In the genomic region with DNA sequence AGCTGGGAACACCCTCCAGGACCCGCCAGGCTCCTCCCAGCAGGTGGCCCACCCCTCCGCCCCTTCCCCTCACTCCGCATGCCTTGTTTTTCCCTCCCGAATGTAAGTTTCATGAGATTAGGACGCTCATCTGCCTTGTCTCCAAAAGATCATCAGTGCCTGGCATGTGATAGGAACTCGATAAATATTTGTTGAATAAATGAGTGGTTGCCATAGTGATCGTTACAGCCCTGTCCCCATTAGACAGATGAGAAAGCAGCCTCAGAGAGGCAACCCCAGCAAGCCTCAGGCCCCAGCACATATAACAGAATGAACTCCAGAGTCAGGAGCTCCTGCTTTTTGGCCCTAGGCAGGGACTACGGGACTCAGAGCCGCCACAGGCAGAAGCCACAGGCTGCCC, we compare ENCODE assay signal across 9 cellular contexts. TPM values are rescaled to one million over a fixed set of nuclear protein-coding genes. Genes with fewer than 3 reads are reported as not detected.
DNase-seq lines count a peak whose midpoint lies in the region; ATAC-seq, FAIRE-seq and TF ChIP-seq lines count a peak whose summit lies in the region.
"Had no signal": no experiment of that assay in that cellular context is flagged by ENCODE, and none has a peak within 500 bp of the region (broad histone marks: within the 10 kb centered on the region; RNA-seq: fewer than 3 reads in every experiment).

No MANE protein-coding gene starts in this region.

- 61% methylated on average over 9 of the region's 9 CpGs for WGBS in right cardiac atrium

- H2AFZ ChIP-seq in astrocyte (ENCODE audit: low read depth, low read length), result no peak overlapping the region

- peak overlapping the region; percentile 34 for H3K27ac ChIP-seq in right cardiac atrium (ENCODE audit: low read length)
- peak overlapping the region; percentile 88 for H3K27ac ChIP-seq in astrocyte (ENCODE audit: low read depth, low read length)
- H3K27ac ChIP-seq in vagina, result peak overlapping the region; percentile 96

- TF ChIP-seq CTCF in astrocyte (IDR thresholded peaks at IDR 0.05; ENCODE audit: insufficient read depth, low read depth, low read length) (no peak), vagina (IDR thresholded peaks at IDR 0.05) (no peak)

- no peak for DNase-seq in right cardiac atrium
- DNase-seq in cardiac septum (ENCODE audit: low spot score), result no peak
- DNase-seq in astrocyte (ENCODE audit: low read depth), result no peak
- no peak for DNase-seq in vagina (ENCODE audit: extremely low spot score in 2 of 2)
- no peak for DNase-seq in stimulated activated CD4-positive, alpha-beta T cell treated with anti-CD3 and anti-CD28 coated beads, Interleukin-2, amount 100 ng/mL, for 24 hours
- no peak for DNase-seq in kidney glomerular epithelial cell (lab: John Stamatoyannopoulos, UW)
- DNase-seq: activated CD8-positive, alpha-beta memory T cell treated with anti-CD3 and anti-CD28 coated beads, Interleukin-2, amount 10 ng/mL, durations not matched to agents 7 days and 5 days had no signal

- H3K4me1 Mint-ChIP-seq in astrocyte (ENCODE audit: low read depth, unreplicated experiment), result peaks cover 38% of the 10 kb centered on the region

- no peak overlapping the region for H3K4me3 Mint-ChIP-seq in astrocyte (ENCODE audit: unreplicated experiment)

- H4K20me1 ChIP-seq in astrocyte (ENCODE audit: insufficient read depth, low read length), result peaks cover 13% of the 10 kb centered on the region

- no peak for FAIRE-seq in astrocyte (lab: Jason Lieb, UNC)

- H3K9me3 ChIP-seq in right cardiac atrium (ENCODE audit: control insufficient read depth, low read length), result no peaks in the 10 kb centered on the region
- H3K9me3 ChIP-seq in astrocyte (ENCODE audit: insufficient read depth, low read depth, low read length), result no peaks in the 10 kb centered on the region
- no peaks in the 10 kb centered on the region for H3K9me3 ChIP-seq in mucosa of stomach (ENCODE audit: control insufficient read depth, low read length)
- no peaks in the 10 kb centered on the region for H3K9me3 ChIP-seq in vagina

- H3K36me3 ChIP-seq in astrocyte (ENCODE audit: insufficient read depth, low read length), result peaks cover 4% of the 10 kb centered on the region
- H3K36me3 ChIP-seq in mucosa of stomach (ENCODE audit: control insufficient read depth, insufficient read depth, low read length), result no peaks in the 10 kb centered on the region
- peaks cover 0 to 21% of the 10 kb centered on the region in 2 donors for H3K36me3 ChIP-seq in vagina

- peak overlapping the region; percentile 74 for H3K9ac ChIP-seq in astrocyte (ENCODE audit: low read length)
- H3K9ac ChIP-seq in mucosa of stomach (ENCODE audit: low read length), result peak overlapping the region; percentile 64

- no peaks in the 10 kb centered on the region for H3K27me3 ChIP-seq in right cardiac atrium (ENCODE audit: control insufficient read depth, insufficient read depth)
- H3K27me3 ChIP-seq in astrocyte (ENCODE audit: insufficient read depth, low read length), result no peaks in the 10 kb centered on the region
- no peaks in the 10 kb centered on the region for H3K27me3 ChIP-seq in mucosa of stomach (ENCODE audit: control insufficient read depth, insufficient read depth, low read length)
- H3K27me3 ChIP-seq in vagina, result no peaks in the 10 kb centered on the region

- no peak overlapping the region for H3K27ac Mint-ChIP-seq in astrocyte (ENCODE audit: unreplicated experiment)

- no peaks in the 10 kb centered on the region for H3K9me3 Mint-ChIP-seq in astrocyte (ENCODE audit: unreplicated experiment)

- TF ChIP-seq POLR2A in vagina (IDR thresholded peaks at IDR 0.05), result no peak

- H3K27me3 Mint-ChIP-seq in astrocyte (ENCODE audit: low read depth, unreplicated experiment), result no peaks in the 10 kb centered on the region

- intact Hi-C loops in right cardiac atrium (cut with DNase I) (no loop called here), cardiac septum (cut with DNase I) (no loop called here), vagina (cut with DNase I) (no loop called here)

- ATAC-seq in right cardiac atrium (no peak), HG02610 (IDR thresholded peaks at IDR 0.05; ENCODE audit: unreplicated experiment) (no peak)
- ATAC-seq: activated CD8-positive, alpha-beta memory T cell treated with anti-CD3 and anti-CD28 coated beads, Interleukin-2, amount 10 ng/mL, durations not matched to agents 7 days and 5 days had no signal

- H3K4me2 ChIP-seq in astrocyte (ENCODE audit: low read length), result peak overlapping the region; percentile 64

- H3K36me3 Mint-ChIP-seq in astrocyte (ENCODE audit: low read depth, unreplicated experiment), result peaks cover 8% of the 10 kb centered on the region
- H3K36me3 Mint-ChIP-seq: activated CD8-positive, alpha-beta memory T cell treated with anti-CD3 and anti-CD28 coated beads, Interleukin-2, amount 10 ng/mL, durations not matched to agents 7 days and 5 days had no signal

- peaks cover 4% of the 10 kb centered on the region for H3K4me1 ChIP-seq in right cardiac atrium (ENCODE audit: control insufficient read depth, insufficient read depth, low read length)
- peaks cover 61% of the 10 kb centered on the region for H3K4me1 ChIP-seq in astrocyte (ENCODE audit: insufficient read depth, low read length)
- H3K4me1 ChIP-seq in mucosa of stomach (ENCODE audit: control insufficient read depth, insufficient read depth, low read length), result peaks cover 52% of the 10 kb centered on the region
- peaks cover 74% of the 10 kb centered on the region for H3K4me1 ChIP-seq in vagina

- peaks cover 27% of the 10 kb centered on the region for H3K79me2 ChIP-seq in astrocyte (ENCODE audit: insufficient read depth, low read length)

- H3K4me3 ChIP-seq in right cardiac atrium (ENCODE audit: low read length) (no peak overlapping the region), astrocyte (ENCODE audit: insufficient read depth, low read depth, low read length) (no peak overlapping the region), mucosa of stomach (ENCODE audit: low read length) (no peak overlapping the region), vagina (no peak overlapping the region)

RNA-seq across cellular contexts. Expression of gene CAMKK1, which starts 5.0 kb away (rescaled TPM):
- total RNA-seq in right cardiac atrium, result 1 to 10 TPM; 4.2 to 6.7 (median 6.0) TPM
- 4.5 TPM for polyA plus RNA-seq in right cardiac atrium
- 5.2 TPM for total RNA-seq in cardiac septum
- 3.8 and 5.1 TPM in 2 replicates for total RNA-seq in astrocyte
- 12.0 TPM for total RNA-seq in vagina

RNA-seq across cellular contexts. Expression of gene P2RX1, which starts 28.5 kb away (rescaled TPM):
- 1 to 10 TPM in 3 of 4 donors, under 1 TPM in 1; 0.74 to 3.8 (median 1.4) TPM for total RNA-seq in right cardiac atrium
- 1.1 TPM for polyA plus RNA-seq in right cardiac atrium
- 5.1 TPM for total RNA-seq in cardiac septum
- total RNA-seq in astrocyte, result not detected in 2 replicates
- 4.2 TPM for total RNA-seq in vagina

RNA-seq across cellular contexts. Expression of gene NCBP3, which starts 41.8 kb away (rescaled TPM):
- 10 to 100 TPM; 24.7 to 33.5 (median 27.1) TPM for total RNA-seq in right cardiac atrium
- polyA plus RNA-seq in right cardiac atrium, result 13.9 TPM
- 32.8 TPM for total RNA-seq in cardiac septum
- 44.5 and 46.7 TPM in 2 replicates for total RNA-seq in astrocyte
- total RNA-seq in vagina, result 20.6 TPM

Comparison
In these comparisons a context has a peak if more than half of its experiments do, and no peak if none do; other contexts are left out.
1. H3K27ac ChIP-seq: peak in every context shown above with its lines; median percentile 96 in vagina; 88 in astrocyte; 34 in right cardiac atrium.